ENCODE assay signal across 24 cellular contexts in the genomic region with DNA sequence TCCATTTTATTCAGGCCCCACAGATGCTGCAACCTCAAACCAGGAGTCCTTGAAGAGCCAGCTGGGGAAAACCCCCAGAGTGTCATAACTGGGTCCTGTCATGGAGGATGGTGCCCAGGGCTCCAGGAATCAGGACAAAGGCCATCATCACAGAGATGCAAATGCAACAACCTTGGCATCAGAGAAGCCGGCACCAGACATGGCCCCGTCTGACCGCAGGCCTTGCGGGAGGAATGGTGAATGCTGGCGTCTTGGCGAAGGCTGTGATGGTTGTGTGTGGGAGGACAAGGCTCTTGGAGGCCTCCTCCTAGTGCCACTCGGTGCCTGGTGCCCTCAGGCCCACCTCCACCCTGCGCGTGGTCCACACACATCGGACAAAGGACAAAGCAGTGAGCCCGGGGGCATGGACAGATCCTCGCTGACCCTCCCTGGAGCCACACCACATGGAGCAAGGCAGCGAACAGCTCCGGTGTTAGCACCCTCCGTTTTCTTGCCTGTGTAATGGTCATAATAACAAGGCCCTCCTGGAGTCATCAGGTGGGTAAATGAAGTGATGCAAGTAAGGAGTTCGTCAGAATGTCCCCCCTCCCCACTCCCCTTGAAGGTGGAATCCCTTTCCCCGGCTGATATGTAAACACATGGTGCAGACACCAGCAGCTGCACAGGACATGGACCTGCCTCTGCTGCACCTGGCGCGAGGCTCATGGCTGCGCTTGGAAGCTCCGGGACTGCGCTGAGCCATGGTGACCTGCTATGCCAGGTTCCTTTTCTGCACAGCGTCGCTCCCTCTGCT.
"Had no signal": no experiment of that assay in that cellular context is flagged by ENCODE, and none has a peak within 500 bp of the region (broad histone marks: within the 10 kb centered on the region; RNA-seq: fewer than 3 reads in every experiment).

No MANE protein-coding gene starts in this region.

- ATAC-seq: activated CD8-positive, alpha-beta T cell treated with anti-CD3 and anti-CD28 coated beads, Interleukin-2, amount 10 ng/mL, durations not matched to agents 7 days and 5 days; body of pancreas; SK-N-SH treated with all-trans-retinoic acid at 6 μM for 48 hours; WTC11 had no signal

- H3K9me3 ChIP-seq: body of pancreas had no signal

- H3K4me1 Mint-ChIP-seq: activated naive CD4-positive, alpha-beta T cell treated with anti-CD3 and anti-CD28 coated beads, Interleukin-2, amount 50 U/mL, for 24 hours had no signal

- H3K27ac Mint-ChIP-seq: activated CD8-positive, alpha-beta T cell treated with anti-CD3 and anti-CD28 coated beads, Interleukin-2, amount 10 ng/mL, durations not matched to agents 7 days and 5 days; activated naive CD4-positive, alpha-beta T cell treated with anti-CD3 and anti-CD28 coated beads, Interleukin-2, amount 50 U/mL, for 24 hours; activated T-helper 1 cell treated with anti-CD3 and anti-CD28 coated beads, Interleukin-12 subunit alpha, Interleukin-12 subunit beta, Interleukin-2, Interleukin-4 antibody, amounts not matched to agents 30 ng/mL and 10 ng/mL and 1 ng/mL, durations not matched to agents 14 hours and 24 hours and 36 hours; IgD-negative memory B cell; T-helper 1 cell treated with Interleukin-12 subunit alpha and Interleukin-12 subunit beta and Interleukin-4 antibody, amounts not matched to agents 30 μg/mL and 1 μg/mL, for 36 hours; WTC11 had no signal

- H3K4me3 Mint-ChIP-seq: activated CD8-positive, alpha-beta T cell treated with anti-CD3 and anti-CD28 coated beads, Interleukin-2, amount 10 ng/mL, durations not matched to agents 7 days and 5 days; activated naive CD4-positive, alpha-beta T cell treated with anti-CD3 and anti-CD28 coated beads, Interleukin-2, amount 50 U/mL, for 24 hours; activated T-helper 1 cell treated with anti-CD3 and anti-CD28 coated beads, Interleukin-12 subunit alpha, Interleukin-12 subunit beta, Interleukin-2, Interleukin-4 antibody, amounts not matched to agents 30 ng/mL and 10 ng/mL and 1 ng/mL, durations not matched to agents 14 hours and 24 hours and 36 hours; T-helper 1 cell treated with Interleukin-12 subunit alpha and Interleukin-12 subunit beta and Interleukin-4 antibody, amounts not matched to agents 30 μg/mL and 1 μg/mL, for 36 hours; WTC11 had no signal

- H3K27me3 ChIP-seq: body of pancreas, Peyer's patch, SJSA1 had no signal

- H3K36me3 ChIP-seq: Peyer's patch, SJSA1 had no signal

- DNase-seq: activated CD4-positive, alpha-beta T cell treated with anti-CD3 and anti-CD28 coated beads for 48 hours; activated CD4-positive, alpha-beta T cell treated with anti-CD3 and anti-CD28 coated beads, Interleukin-2, amount 50 U/mL, for 4 hours; activated CD4-positive, CD25-positive, alpha-beta regulatory T cell treated with anti-CD3 and anti-CD28 coated beads, Interleukin-2, amount 50 U/mL, for 72 hours; activated CD8-positive, alpha-beta memory T cell treated with anti-CD3 and anti-CD28 coated beads, Interleukin-2, amount 50 U/mL, for 48 hours; activated CD8-positive, alpha-beta T cell treated with anti-CD3 and anti-CD28 coated beads, Interleukin-2, amount 10 ng/mL, durations not matched to agents 7 days and 5 days; activated effector memory CD4-positive, alpha-beta T cell treated with Interleukin-2 at 50 U/mL for 16 hours; activated naive CD4-positive, alpha-beta T cell; activated T-cell treated with anti-CD3 and anti-CD28 coated beads, Interleukin-2, amount 50 U/mL, for 1 hour; aorta; body of pancreas; KG1; NCI-H1092; NCI-H1417 treated with DMSO at 0.1 percent for 48 hours; NCI-H187; NCI-H2081; NCI-H510A treated with DMSO at 0.1 percent for 48 hours; Peyer's patch had no signal

- H3K4me3 ChIP-seq: body of pancreas, Peyer's patch, SJSA1 had no signal

- H3K27me3 Mint-ChIP-seq: activated naive CD4-positive, alpha-beta T cell treated with anti-CD3 and anti-CD28 coated beads, Interleukin-2, amount 50 U/mL, for 24 hours; IgD-negative memory B cell had no signal

- H3K36me3 Mint-ChIP-seq: activated naive CD4-positive, alpha-beta T cell treated with anti-CD3 and anti-CD28 coated beads, Interleukin-2, amount 50 U/mL, for 24 hours; IgD-negative memory B cell; WTC11 had no signal

- H3K4me1 ChIP-seq: body of pancreas, Peyer's patch, SJSA1 had no signal

- H3K27ac ChIP-seq: body of pancreas, Peyer's patch, SJSA1 had no signal
